ENCODE assay signal across 1 cellular context in genomic region chr6:162678896-162679295, GRCh38. TPM values are rescaled to one million over a fixed set of nuclear protein-coding genes. Genes with fewer than 3 reads are reported as not detected.
"Had no signal": no experiment of that assay in that cellular context is flagged by ENCODE, and none has a peak within 500 bp of the region (broad histone marks: within the 10 kb centered on the region; RNA-seq: fewer than 3 reads in every experiment).

No MANE protein-coding gene starts in this region.

RNA-seq across cellular contexts. Expression of gene PACRG, which starts 48.9 kb away (rescaled TPM):
- polyA plus RNA-seq: GM23248 had no signal
